Comparison of ENCODE assay signal across 8 cellular contexts in genomic region chr17:62627904-62628603, GRCh38. TPM values are rescaled to one million over a fixed set of nuclear protein-coding genes. Genes with fewer than 3 reads are reported as not detected.
DNase-seq lines count a peak whose midpoint lies in the region; ATAC-seq, FAIRE-seq and TF ChIP-seq lines count a peak whose summit lies in the region.

No MANE protein-coding gene starts in this region.

- H3K4me3 ChIP-seq in AG04449 (ENCODE audit: low read depth, low read length), result peak overlapping the region; percentile 86

- intact Hi-C loops in dendritic cell treated with granulocyte-macrophage colony-stimulating factor and Interleukin-4, amounts not matched to agents 40 ng/mL and 50 ng/mL, for 4 days (cut with micrococcal nuclease), result no loop called here

- H3K27ac Mint-ChIP-seq in T-cell, result peak overlapping the region in 1 of 2 donors; percentile 51
- H3K27ac Mint-ChIP-seq in dendritic cell treated with granulocyte-macrophage colony-stimulating factor and Interleukin-4, amounts not matched to agents 40 ng/mL and 50 ng/mL, for 4 days, result peak overlapping the region; percentile 56
- no peak overlapping the region for H3K27ac Mint-ChIP-seq in memory B cell

- TF ChIP-seq CTCF in AG04449 (IDR thresholded peaks at IDR 0.05; ENCODE audit: insufficient read depth, low read length, missing control alignments), result no peak

- ATAC-seq in T-cell (replicated peaks in 1 of 4) (peak; percentile 51 to 64 (median 56)), memory B cell (ENCODE audit: low read depth) (no peak)

- FAIRE-seq in H54 (lab: Jason Lieb, UNC), result no peak

- TF ChIP-seq POLR2A in H54 (IDR thresholded peaks at IDR 0.05; ENCODE audit: low read depth, low read length), result peak; percentile 52; the same call in 1 of the 2 replicates

- H3K27me3 Mint-ChIP-seq in T-cell (peaks cover 6 to 34% of the 10 kb centered on the region in 2 donors), memory B cell (peaks cover 13% of the 10 kb centered on the region)
- H3K27me3 Mint-ChIP-seq in dendritic cell treated with granulocyte-macrophage colony-stimulating factor and Interleukin-4, amounts not matched to agents 40 ng/mL and 50 ng/mL, for 4 days, result peaks cover 57% of the 10 kb centered on the region

- POLR2A ChIA-PET in AG04449 (lab: Yijun Ruan, JAX), result interaction anchor here (0.5 to 1.7 kb wide), 5 partner anchors 14 to 1499 kb away, joined by 3 to 6 read pairs (median 3); no protein-coding TSS in a partner anchor
- POLR2A ChIA-PET in T-cell (lab: Charles Lee), result no interaction called here

- DNase-seq in AG04449 (ENCODE audit: low read depth, low spot score), result no peak
- no peak for DNase-seq in H54 (ENCODE audit: insufficient read length, low spot score)
- DNase-seq in T-cell, result peak in 9 of 34 experiments; percentile 5 to 26 (median 13)
- no peak for DNase-seq in memory B cell (ENCODE audit: low spot score in 2 of 2)
- peak; percentile 24 to 49 for DNase-seq in stimulated activated CD8-positive, alpha-beta memory T cell treated with anti-CD3 and anti-CD28 coated beads, Interleukin-4, amount 100 ng/mL, for 4 hours (ENCODE audit: low read depth in 2 of 2, low spot score in 1 of 2)
- no peak for DNase-seq in GM19238 (ENCODE audit: insufficient read length, low spot score)
- DNase-seq in effector CD8-positive, alpha-beta T cell (lab: John Stamatoyannopoulos, UW), result no peak

- CTCF ChIA-PET in AG04449 (lab: Yijun Ruan, JAX), result no interaction called here
- CTCF ChIA-PET in T-cell (lab: Charles Lee), result interaction anchor here in 1 of 2 donors (0.6 kb wide), 1 partner anchor 9 kb away, joined by 3 read pairs; no protein-coding TSS in a partner anchor

- H3K9me3 Mint-ChIP-seq in T-cell, result no peaks in the 10 kb centered on the region
- H3K9me3 Mint-ChIP-seq in dendritic cell treated with granulocyte-macrophage colony-stimulating factor and Interleukin-4, amounts not matched to agents 40 ng/mL and 50 ng/mL, for 4 days, result no peaks in the 10 kb centered on the region
- no peaks in the 10 kb centered on the region for H3K9me3 Mint-ChIP-seq in memory B cell

- peaks cover 2% of the 10 kb centered on the region for H3K36me3 Mint-ChIP-seq in T-cell
- peaks cover 4% of the 10 kb centered on the region for H3K36me3 Mint-ChIP-seq in dendritic cell treated with granulocyte-macrophage colony-stimulating factor and Interleukin-4, amounts not matched to agents 40 ng/mL and 50 ng/mL, for 4 days (ENCODE audit: low read depth)
- no peaks in the 10 kb centered on the region for H3K36me3 Mint-ChIP-seq in memory B cell

- H3K4me1 Mint-ChIP-seq in T-cell (peaks cover 6 to 18% (median 16%) of the 10 kb centered on the region in 3 donors), memory B cell (peaks cover 8% of the 10 kb centered on the region)
- peaks cover 59% of the 10 kb centered on the region for H3K4me1 Mint-ChIP-seq in dendritic cell treated with granulocyte-macrophage colony-stimulating factor and Interleukin-4, amounts not matched to agents 40 ng/mL and 50 ng/mL, for 4 days (ENCODE audit: low read depth)

- peak overlapping the region; percentile 80 to 89 (median 83) for H3K4me3 Mint-ChIP-seq in T-cell
- peak overlapping the region; percentile 77 for H3K4me3 Mint-ChIP-seq in dendritic cell treated with granulocyte-macrophage colony-stimulating factor and Interleukin-4, amounts not matched to agents 40 ng/mL and 50 ng/mL, for 4 days
- H3K4me3 Mint-ChIP-seq in memory B cell, result peak overlapping the region; percentile 76

RNA-seq across cellular contexts. Expression of gene MRC2, which starts 0.6 kb away (rescaled TPM):
- total RNA-seq in T-cell, result 1 to 10 TPM; 4.0 to 7.6 (median 5.2) TPM

Comparison
In these comparisons a context has a peak if more than half of its experiments do, and no peak if none do; other contexts are left out.
1. DNase-seq: peak in stimulated activated CD8-positive, alpha-beta memory T cell treated with anti-CD3 and anti-CD28 coated beads, Interleukin-4, amount 100 ng/mL, for 4 hours (2 of 2); none in AG04449 (single experiment), H54 (single experiment), memory B cell (0 of 2), GM19238 (single experiment) and effector CD8-positive, alpha-beta T cell (single experiment).
2. Peak in every context shown above with its lines, with median percentiles within 50 percentile points of each other: H3K4me3 Mint-ChIP-seq.